In the genomic region with DNA sequence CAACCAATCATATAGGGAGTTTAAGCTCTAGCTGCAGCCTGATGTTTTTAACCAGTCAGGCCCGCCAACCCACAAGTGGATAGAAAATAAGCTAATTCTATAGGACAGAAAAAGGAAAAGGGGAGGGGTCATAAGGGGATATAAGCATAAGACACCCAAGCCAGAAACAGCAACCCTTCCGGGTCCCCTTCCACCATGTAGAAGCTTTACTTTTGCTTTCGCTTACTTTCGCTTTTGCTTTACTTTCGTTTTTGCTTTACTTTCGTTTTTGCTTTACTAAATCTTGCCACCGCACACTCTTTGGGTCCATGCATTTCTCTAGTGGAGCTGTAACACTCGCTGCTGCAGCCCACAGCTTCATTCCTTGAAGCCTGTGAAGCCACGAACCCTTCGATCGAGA, we compare ENCODE assay signal across 1 cellular context.
TF ChIP-seq lines count a peak whose summit lies in the region.
"Not testable (repeated sequence)": the region's sequence is repeated elsewhere in the genome, so short reads cannot be mapped to it uniquely, and the experiment has no call there.

No MANE protein-coding gene starts in this region.

TF ChIP-seq in K562, 482 proteins besides CTCF, POLR2A, EP300 and RAD21:
- TF ChIP-seq, protein P1, sequence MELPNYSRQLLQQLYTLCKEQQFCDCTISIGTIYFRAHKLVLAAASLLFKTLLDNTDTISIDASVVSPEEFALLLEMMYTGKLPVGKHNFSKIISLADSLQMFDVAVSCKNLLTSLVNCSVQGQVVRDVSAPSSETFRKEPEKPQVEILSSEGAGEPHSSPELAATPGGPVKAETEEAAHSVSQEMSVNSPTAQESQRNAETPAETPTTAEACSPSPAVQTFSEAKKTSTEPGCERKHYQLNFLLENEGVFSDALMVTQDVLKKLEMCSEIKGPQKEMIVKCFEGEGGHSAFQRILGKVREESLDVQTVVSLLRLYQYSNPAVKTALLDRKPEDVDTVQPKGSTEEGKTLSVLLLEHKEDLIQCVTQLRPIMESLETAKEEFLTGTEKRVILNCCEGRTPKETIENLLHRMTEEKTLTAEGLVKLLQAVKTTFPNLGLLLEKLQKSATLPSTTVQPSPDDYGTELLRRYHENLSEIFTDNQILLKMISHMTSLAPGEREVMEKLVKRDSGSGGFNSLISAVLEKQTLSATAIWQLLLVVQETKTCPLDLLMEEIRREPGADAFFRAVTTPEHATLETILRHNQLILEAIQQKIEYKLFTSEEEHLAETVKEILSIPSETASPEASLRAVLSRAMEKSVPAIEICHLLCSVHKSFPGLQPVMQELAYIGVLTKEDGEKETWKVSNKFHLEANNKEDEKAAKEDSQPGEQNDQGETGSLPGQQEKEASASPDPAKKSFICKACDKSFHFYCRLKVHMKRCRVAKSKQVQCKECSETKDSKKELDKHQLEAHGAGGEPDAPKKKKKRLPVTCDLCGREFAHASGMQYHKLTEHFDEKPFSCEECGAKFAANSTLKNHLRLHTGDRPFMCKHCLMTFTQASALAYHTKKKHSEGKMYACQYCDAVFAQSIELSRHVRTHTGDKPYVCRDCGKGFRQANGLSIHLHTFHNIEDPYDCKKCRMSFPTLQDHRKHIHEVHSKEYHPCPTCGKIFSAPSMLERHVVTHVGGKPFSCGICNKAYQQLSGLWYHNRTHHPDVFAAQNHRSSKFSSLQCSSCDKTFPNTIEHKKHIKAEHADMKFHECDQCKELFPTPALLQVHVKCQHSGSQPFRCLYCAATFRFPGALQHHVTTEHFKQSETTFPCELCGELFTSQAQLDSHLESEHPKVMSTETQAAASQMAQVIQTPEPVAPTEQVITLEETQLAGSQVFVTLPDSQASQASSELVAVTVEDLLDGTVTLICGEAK (IDR thresholded peaks at IDR 0.05) = 0 out of 2 replicates have a peak, but pooled peaks have one; percentile 21
- TF ChIP-seq, protein P1 (CRISPR knock-in tag; IDR thresholded peaks at IDR 0.05) = not testable (repeated sequence)
- TF ChIP-seq ELF1 (tag; IDR thresholded peaks at IDR 0.05) (peak; percentile 48), NR2C2 (tag; IDR thresholded peaks at IDR 0.05) (peak; percentile 55; the same call in 1 of the 2 replicates), FOXM1 (IDR thresholded peaks at IDR 0.05; ENCODE audit: low read depth) (0 out of 2 replicates have a peak, but pooled peaks have one; percentile 17)
- TF ChIP-seq NR2C2 (CRISPR knock-in tag; IDR thresholded peaks at IDR 0.05); FOXM1 (CRISPR knock-in tag; IDR thresholded peaks at IDR 0.05; ENCODE audit: low read depth): not testable (repeated sequence)
